9 cellular contexts compared by ENCODE assay signal in the genomic region with DNA sequence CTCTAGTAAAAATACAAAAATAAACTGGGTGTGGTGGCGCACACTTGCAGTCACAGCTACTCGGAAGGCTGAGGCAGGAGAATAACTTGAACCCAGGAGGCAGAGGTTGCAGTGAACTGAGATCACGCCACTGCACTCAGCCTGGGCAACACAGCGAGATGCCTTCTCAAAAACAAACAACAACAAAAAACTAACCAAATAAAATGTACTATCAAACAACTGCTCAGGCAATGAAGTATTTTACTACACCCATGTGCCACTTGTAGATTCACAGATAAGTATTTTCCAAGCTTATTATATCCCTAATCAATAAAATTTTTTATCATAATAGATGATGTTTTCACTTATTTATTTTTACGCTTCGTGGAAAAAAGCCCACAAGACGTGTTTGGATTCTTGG. TPM values are rescaled to one million over a fixed set of nuclear protein-coding genes. Genes with fewer than 3 reads are reported as not detected.
DNase-seq lines count a peak whose midpoint lies in the region; ATAC-seq, FAIRE-seq and TF ChIP-seq lines count a peak whose summit lies in the region.
"Had no signal": no experiment of that assay in that cellular context is flagged by ENCODE, and none has a peak within 500 bp of the region (broad histone marks: within the 10 kb centered on the region; RNA-seq: fewer than 3 reads in every experiment).

No MANE protein-coding gene starts in this region.

- H3K9me3 ChIP-seq in keratinocyte (ENCODE audit: control insufficient read depth, low read depth, low read length): no peaks in the 10 kb centered on the region
- no peaks in the 10 kb centered on the region for H3K9me3 ChIP-seq in subcutaneous abdominal adipose tissue (ENCODE audit: control insufficient read depth in 5 of 5, low read length in 5 of 5)

- no peak for TF ChIP-seq POLR2A in lower leg skin (IDR thresholded peaks at IDR 0.05)

- intact Hi-C loops in lower leg skin (cut with DNase I; ENCODE audit: low total_unique reads): no loop called here

- peak overlapping the region; percentile 100 for H3K27ac ChIP-seq in keratinocyte (ENCODE audit: control insufficient read depth, insufficient read depth, low read length)
- H3K27ac ChIP-seq in subcutaneous abdominal adipose tissue (ENCODE audit: low read depth, low read length): peak overlapping the region; percentile 98

- H3K4me1 ChIP-seq in keratinocyte (ENCODE audit: control insufficient read depth, extremely low read depth, insufficient read depth, low read length): peaks cover 12% of the 10 kb centered on the region
- peaks cover 0 to 13% (median 12%) of the 10 kb centered on the region in 5 donors for H3K4me1 ChIP-seq in subcutaneous abdominal adipose tissue (ENCODE audit: control insufficient read depth in 5 of 5, insufficient read depth in 5 of 5, low read length in 5 of 5)

- no peaks in the 10 kb centered on the region for H3K36me3 ChIP-seq in keratinocyte (ENCODE audit: control insufficient read depth in 2 of 2, extremely low read depth in 1 of 2, insufficient read depth in 2 of 2, low read length in 2 of 2)
- H3K36me3 ChIP-seq in subcutaneous abdominal adipose tissue (ENCODE audit: control insufficient read depth in 5 of 5, insufficient read depth in 5 of 5, low read length in 5 of 5): no peaks in the 10 kb centered on the region

- peaks cover 2% of the 10 kb centered on the region for H3K4me1 Mint-ChIP-seq in activated naive CD8-positive, alpha-beta T cell treated with anti-CD3 and anti-CD28 coated beads for 36 hours

- H3K9me1 ChIP-seq in keratinocyte (ENCODE audit: control insufficient read depth, extremely low read depth, insufficient read depth, low read length): no peaks in the 10 kb centered on the region

- peak overlapping the region; percentile 97 for H2AFZ ChIP-seq in keratinocyte (ENCODE audit: control insufficient read depth, low read length)

- peak overlapping the region; percentile 100 for H3K27ac Mint-ChIP-seq in activated naive CD8-positive, alpha-beta T cell treated with anti-CD3 and anti-CD28 coated beads for 36 hours

- DNase-seq in DMS79 treated with DMSO at 0.1 percent for 48 hours (lab: John Stamatoyannopoulos, UW) (peak; percentile 44), DMS79 (lab: John Stamatoyannopoulos, UW) (no peak), keratinocyte (ENCODE audit: low read depth, low spot score) (no peak), activated gamma-delta T cell treated with Interleukin-2 at 50 U/mL for 16 hours (no peak), lower leg skin (ENCODE audit: low spot score in 2 of 2) (no peak)
- no peak for DNase-seq in activated naive CD8-positive, alpha-beta T cell treated with anti-CD3 and anti-CD28 coated beads for 36 hours
- DNase-seq: KG1 had no signal

- H3K36me3 Mint-ChIP-seq in activated naive CD8-positive, alpha-beta T cell treated with anti-CD3 and anti-CD28 coated beads for 36 hours: peaks cover 7% of the 10 kb centered on the region

- H3K27me3 ChIP-seq in keratinocyte (ENCODE audit: control insufficient read depth, extremely low read depth, insufficient read depth, low read length): no peaks in the 10 kb centered on the region
- H3K27me3 ChIP-seq in subcutaneous abdominal adipose tissue (ENCODE audit: control insufficient read depth in 5 of 5, insufficient read depth in 4 of 5, low read length in 5 of 5): no peaks in the 10 kb centered on the region

- H4K20me1 ChIP-seq in keratinocyte (ENCODE audit: control insufficient read depth, extremely low read depth, insufficient read depth, low read length): no peaks in the 10 kb centered on the region

- WGBS in lower leg skin, 2 donors: 38 to 47% methylated on average over 7 of the region's 7 CpGs

- H3K9ac ChIP-seq in keratinocyte (ENCODE audit: control insufficient read depth, extremely low read depth, insufficient read depth, low read length): peak overlapping the region; percentile 99
- peak overlapping the region; percentile 84 to 99 (median 96) for H3K9ac ChIP-seq in subcutaneous abdominal adipose tissue (ENCODE audit: low read length in 5 of 5)

- no peaks in the 10 kb centered on the region for H3K27me3 Mint-ChIP-seq in activated naive CD8-positive, alpha-beta T cell treated with anti-CD3 and anti-CD28 coated beads for 36 hours

- H3K4me3 ChIP-seq in keratinocyte (ENCODE audit: control insufficient read depth in 2 of 3, extremely low read depth in 1 of 3, insufficient read depth in 2 of 3, low read depth in 1 of 3, low read length in 3 of 3): peak overlapping the region; percentile 68 to 99 (median 81)
- peak overlapping the region; percentile 76 to 92 (median 86) for H3K4me3 ChIP-seq in subcutaneous abdominal adipose tissue (ENCODE audit: low read depth in 1 of 5, low read length in 5 of 5)
- no peak overlapping the region for H3K4me3 ChIP-seq in lower leg skin (ENCODE audit: low read depth, poor library complexity, severe bottlenecking)

- TF ChIP-seq CTCF in keratinocyte (optimal IDR thresholded peaks at IDR 0.05 in 1 of 3, IDR thresholded peaks at IDR 0.05 in 1 of 3, conservative IDR thresholded peaks at IDR 0.05 in 1 of 3; ENCODE audit: extremely low read depth in 1 of 3, insufficient read depth in 2 of 3, low read length in 3 of 3) (no peak), lower leg skin (IDR thresholded peaks at IDR 0.05) (no peak)

- peak overlapping the region; percentile 95 for H3K4me2 ChIP-seq in keratinocyte (ENCODE audit: control insufficient read depth, extremely low read depth, insufficient read depth, low read depth, low read length)

- dilution Hi-C loops in keratinocyte (cut with MboI; ENCODE audit: extremely low pct_ligation_motif_present, low sequenced_read_pairs): no loop called here

- peak overlapping the region; percentile 99 for H3K4me3 Mint-ChIP-seq in activated naive CD8-positive, alpha-beta T cell treated with anti-CD3 and anti-CD28 coated beads for 36 hours

- FAIRE-seq in keratinocyte (lab: Jason Lieb, UNC): no peak

- no peaks in the 10 kb centered on the region for H3K9me3 Mint-ChIP-seq in activated naive CD8-positive, alpha-beta T cell treated with anti-CD3 and anti-CD28 coated beads for 36 hours

- ATAC-seq in GM18868 (IDR thresholded peaks at IDR 0.05; ENCODE audit: unreplicated experiment): no peak

- H3K79me2 ChIP-seq in keratinocyte (ENCODE audit: control insufficient read depth, insufficient read depth, low read length): no peaks in the 10 kb centered on the region

RNA-seq across cellular contexts. Expression of a gene that starts 0.9 kb away (rescaled TPM):
- 1 to 10 TPM; 1.4 to 1.9 TPM for total RNA-seq in activated naive CD8-positive, alpha-beta T cell treated with anti-CD3 and anti-CD28 coated beads for 36 hours
- polyA plus RNA-seq in keratinocyte: 0.34 to 0.83 TPM (median 0.46 TPM) in 3 replicates
- polyA plus RNA-seq in keratinocyte (2011; ENCODE audit: low read depth): 1.3 TPM
- 0.51 and 1.2 TPM in 2 replicates for polyA plus RNA-seq in keratinocyte (2011; cell fraction: cytosol; rRNA removed)
- polyA plus RNA-seq in keratinocyte (2011; cell fraction: nucleus; rRNA removed): 0.73 and 1.1 TPM in 2 replicates
- polyA plus RNA-seq in keratinocyte (2012; ENCODE audit: low replicate concordance): 0.84 and 1.1 TPM in 2 replicates
- polyA minus RNA-seq in keratinocyte: 0.74 TPM in 1 of 3 replicates, not detected in the others
- not detected for polyA minus RNA-seq in keratinocyte (2011; cell fraction: cytosol; rRNA and poly(A)+ RNA removed)
- polyA minus RNA-seq in keratinocyte (2011; cell fraction: nucleus; rRNA and poly(A)+ RNA removed): 0.74 and 1.0 TPM in 2 replicates
- total RNA-seq in lower leg skin: 1 to 10 TPM in 1 of 4 donors, under 1 TPM in 2, not detected in 1; 0.19 to 1.3 (median 0.30) TPM

RNA-seq across cellular contexts. Expression of a gene that starts 31.8 kb away (rescaled TPM):
- 10 to 100 TPM; 13.5 to 16.4 TPM for total RNA-seq in activated naive CD8-positive, alpha-beta T cell treated with anti-CD3 and anti-CD28 coated beads for 36 hours
- polyA plus RNA-seq in keratinocyte: 1.4 to 3.7 TPM (median 2.5 TPM) in 3 replicates
- polyA plus RNA-seq in keratinocyte (2011; ENCODE audit: low read depth): 1.5 TPM
- 1.2 and 1.3 TPM in 2 replicates for polyA plus RNA-seq in keratinocyte (2011; cell fraction: cytosol; rRNA removed)
- 1.3 TPM in 2 replicates for polyA plus RNA-seq in keratinocyte (2011; cell fraction: nucleus; rRNA removed)
- 1.6 and 2.4 TPM in 2 replicates for polyA plus RNA-seq in keratinocyte (2012; ENCODE audit: low replicate concordance)
- polyA minus RNA-seq in keratinocyte: 0.33 to 2.5 TPM (median 2.3 TPM) in 3 replicates
- 1.3 TPM for polyA minus RNA-seq in keratinocyte (2011; cell fraction: cytosol; rRNA and poly(A)+ RNA removed)
- 0.63 and 1.9 TPM in 2 replicates for polyA minus RNA-seq in keratinocyte (2011; cell fraction: nucleus; rRNA and poly(A)+ RNA removed)
- 10 to 100 TPM; 13.1 to 27.0 (median 15.8) TPM for total RNA-seq in lower leg skin
